7 cellular contexts compared by ENCODE assay signal in the genomic region with DNA sequence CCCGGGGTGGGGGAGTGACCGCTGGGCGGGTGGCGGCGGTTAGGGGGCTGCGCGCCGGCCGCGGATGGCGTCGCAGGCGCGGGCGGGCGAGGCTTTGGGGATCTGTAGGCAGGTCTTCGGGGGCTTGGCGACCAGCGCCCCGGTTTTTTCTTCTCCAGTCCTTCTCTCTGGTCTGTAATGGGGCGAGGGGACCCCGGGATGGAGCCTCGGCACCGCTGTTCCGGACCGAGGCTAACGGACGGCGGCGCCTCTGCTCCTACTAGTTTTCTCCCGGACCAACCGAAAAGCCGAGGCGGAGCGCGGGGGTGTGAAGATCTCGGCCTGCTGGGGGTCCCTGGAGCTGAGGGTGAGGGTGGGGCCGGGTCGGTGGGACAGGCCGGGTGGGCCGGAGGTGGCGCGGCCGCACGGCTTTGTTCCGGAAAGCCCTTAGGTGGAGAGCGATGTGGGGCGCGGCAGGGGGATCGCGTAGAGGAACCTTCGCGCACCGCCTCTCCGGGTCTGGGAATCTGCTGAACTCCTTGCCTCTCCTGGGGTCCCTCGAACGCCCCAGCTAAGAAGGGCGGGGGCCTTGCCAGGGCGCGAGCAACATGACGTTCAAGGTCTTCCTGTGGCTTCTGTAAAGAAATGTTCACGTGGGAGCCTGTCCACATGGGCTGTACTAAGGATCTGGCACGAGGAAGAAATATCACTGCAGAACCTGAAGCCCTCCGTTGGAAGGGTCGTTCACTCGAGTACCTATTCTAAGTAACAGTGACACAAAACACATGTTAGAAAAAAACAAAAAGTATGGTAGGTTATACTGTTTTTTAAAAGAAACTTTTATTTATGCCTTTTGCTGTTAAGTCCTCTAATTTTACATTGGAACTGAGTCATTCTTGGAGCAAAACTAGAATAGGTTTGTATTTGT.
DNase-seq lines count a peak whose midpoint lies in the region; ATAC-seq lines count a peak whose summit lies in the region.

No MANE protein-coding gene starts in this region.

- ATAC-seq in GM18517 (IDR thresholded peaks at IDR 0.05; ENCODE audit: unreplicated experiment) (peak; percentile 21), HG02884 (IDR thresholded peaks at IDR 0.05; ENCODE audit: unreplicated experiment) (peak; percentile 26)
- peak; percentile 26 to 30 for ATAC-seq in activated CD4-positive, CD25-positive, alpha-beta regulatory T cell treated with anti-CD3 and anti-CD28 coated beads, Interleukin-2, amount 50 U/mL, for 24 hours

- DNase-seq in NCI-H2171 treated with DMSO at 0.1 percent for 48 hours (lab: John Stamatoyannopoulos, UW): peak; percentile 79
- DNase-seq in cerebellar cortex (ENCODE audit: low spot score): peak; percentile 81
- DNase-seq in kidney tubule cell (ENCODE audit: low spot score): peak; percentile 75
- DNase-seq in stimulated activated CD4-positive, alpha-beta T cell treated with anti-CD3 and anti-CD28 coated beads, Interleukin-1b, Interleukin-23, amount 100 ng/mL, for 24 hours (ENCODE audit: low read depth in 4 of 4, low spot score in 1 of 4): peak; percentile 29 to 53 (median 43)

Comparison
In these comparisons a context has a peak if more than half of its experiments do, and no peak if none do; other contexts are left out.
1. Peak in every context shown above with its lines: DNase-seq and ATAC-seq.